In genomic region chr10:132381726-132382125, GRCh38 we compare ENCODE assay signal across 1 cellular context.
TF ChIP-seq lines count a peak whose summit lies in the region.

No MANE protein-coding gene starts in this region.

TF ChIP-seq in SK-N-SH, 30 proteins besides CTCF, POLR2A, EP300 and RAD21 (continued from another document):
- no peak for TF ChIP-seq IRF3 (IDR thresholded peaks at IDR 0.05; ENCODE audit: low read depth, low read length)
- TF ChIP-seq FOXM1 (IDR thresholded peaks at IDR 0.05; ENCODE audit: low read depth) = no peak
